In the genomic region with DNA sequence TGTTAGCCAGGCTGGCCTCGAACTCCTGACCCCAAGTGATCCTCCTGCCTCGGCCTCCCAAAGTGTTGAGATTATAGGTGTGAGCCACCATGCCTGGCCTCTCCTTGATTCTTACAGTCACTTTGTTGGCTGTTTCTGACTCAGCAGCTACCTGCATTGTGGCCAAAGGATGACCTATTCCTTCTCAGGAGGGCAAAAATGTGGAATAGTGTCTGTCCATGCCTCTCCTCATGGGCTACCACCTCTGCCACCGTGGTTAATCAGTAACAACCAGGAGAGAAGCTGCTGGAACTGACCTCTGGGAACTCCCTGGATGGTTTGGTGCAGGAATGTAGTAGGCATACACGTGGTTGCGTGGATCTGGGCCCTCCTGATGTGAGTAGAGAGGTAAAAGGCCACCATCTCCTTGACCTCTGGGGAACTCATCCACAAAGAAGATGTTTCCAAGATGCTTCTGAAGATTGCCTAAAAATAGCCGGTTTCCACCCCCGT, we compare ENCODE assay signal across 1 cellular context.
TF ChIP-seq lines count a peak whose summit lies in the region.

No MANE protein-coding gene starts in this region.

TF ChIP-seq in liver, 16 proteins besides CTCF, POLR2A, EP300 and RAD21 (continued from another document):
- TF ChIP-seq, protein P1, sequence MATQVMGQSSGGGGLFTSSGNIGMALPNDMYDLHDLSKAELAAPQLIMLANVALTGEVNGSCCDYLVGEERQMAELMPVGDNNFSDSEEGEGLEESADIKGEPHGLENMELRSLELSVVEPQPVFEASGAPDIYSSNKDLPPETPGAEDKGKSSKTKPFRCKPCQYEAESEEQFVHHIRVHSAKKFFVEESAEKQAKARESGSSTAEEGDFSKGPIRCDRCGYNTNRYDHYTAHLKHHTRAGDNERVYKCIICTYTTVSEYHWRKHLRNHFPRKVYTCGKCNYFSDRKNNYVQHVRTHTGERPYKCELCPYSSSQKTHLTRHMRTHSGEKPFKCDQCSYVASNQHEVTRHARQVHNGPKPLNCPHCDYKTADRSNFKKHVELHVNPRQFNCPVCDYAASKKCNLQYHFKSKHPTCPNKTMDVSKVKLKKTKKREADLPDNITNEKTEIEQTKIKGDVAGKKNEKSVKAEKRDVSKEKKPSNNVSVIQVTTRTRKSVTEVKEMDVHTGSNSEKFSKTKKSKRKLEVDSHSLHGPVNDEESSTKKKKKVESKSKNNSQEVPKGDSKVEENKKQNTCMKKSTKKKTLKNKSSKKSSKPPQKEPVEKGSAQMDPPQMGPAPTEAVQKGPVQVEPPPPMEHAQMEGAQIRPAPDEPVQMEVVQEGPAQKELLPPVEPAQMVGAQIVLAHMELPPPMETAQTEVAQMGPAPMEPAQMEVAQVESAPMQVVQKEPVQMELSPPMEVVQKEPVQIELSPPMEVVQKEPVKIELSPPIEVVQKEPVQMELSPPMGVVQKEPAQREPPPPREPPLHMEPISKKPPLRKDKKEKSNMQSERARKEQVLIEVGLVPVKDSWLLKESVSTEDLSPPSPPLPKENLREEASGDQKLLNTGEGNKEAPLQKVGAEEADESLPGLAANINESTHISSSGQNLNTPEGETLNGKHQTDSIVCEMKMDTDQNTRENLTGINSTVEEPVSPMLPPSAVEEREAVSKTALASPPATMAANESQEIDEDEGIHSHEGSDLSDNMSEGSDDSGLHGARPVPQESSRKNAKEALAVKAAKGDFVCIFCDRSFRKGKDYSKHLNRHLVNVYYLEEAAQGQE (IDR thresholded peaks at IDR 0.05) = peak; percentile 84
- TF ChIP-seq EGR1 (IDR thresholded peaks at IDR 0.05; ENCODE audit: low read depth in 2 of 2) (no peak), SP1 (IDR thresholded peaks at IDR 0.05) (peak; percentile 86), HNF4A (conservative IDR thresholded peaks at IDR 0.05) (peak; percentile 69 to 87), RXRA (IDR thresholded peaks at IDR 0.05) (peak; percentile 78 to 92), HNF4G (IDR thresholded peaks at IDR 0.05) (no peak), YY1 (IDR thresholded peaks at IDR 0.05) (peak; percentile 74), NR2F2 (IDR thresholded peaks at IDR 0.05) (no peak), GABPA (IDR thresholded peaks at IDR 0.05 in 1 of 2, conservative IDR thresholded peaks at IDR 0.05 in 1 of 2) (no peak)
- TF ChIP-seq, protein P2, sequence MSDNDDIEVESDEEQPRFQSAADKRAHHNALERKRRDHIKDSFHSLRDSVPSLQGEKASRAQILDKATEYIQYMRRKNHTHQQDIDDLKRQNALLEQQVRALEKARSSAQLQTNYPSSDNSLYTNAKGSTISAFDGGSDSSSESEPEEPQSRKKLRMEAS (IDR thresholded peaks at IDR 0.05) = peak; percentile 100
TF ChIP-seq in liver: peak in this region for 10.
